ENCODE assay signal across 37 cellular contexts in genomic region chr16:71569621-71570020, GRCh38. TPM values are rescaled to one million over a fixed set of nuclear protein-coding genes. Genes with fewer than 3 reads are reported as not detected.
"Had no signal": no experiment of that assay in that cellular context is flagged by ENCODE, and none has a peak within 500 bp of the region (broad histone marks: within the 10 kb centered on the region; RNA-seq: fewer than 3 reads in every experiment).

No MANE protein-coding gene starts in this region.

- H3K27ac Mint-ChIP-seq: activated CD4-positive, alpha-beta memory T cell treated with anti-CD3 and anti-CD28 coated beads for 36 hours; activated naive CD4-positive, alpha-beta T cell treated with anti-CD3 and anti-CD28 coated beads, Interleukin-2, amount 10 ng/mL, durations not matched to agents 7 days and 5 days; activated naive CD8-positive, alpha-beta T cell treated with anti-CD3 and anti-CD28 coated beads, Interleukin-2, amount 10 ng/mL, durations not matched to agents 7 days and 5 days; activated T-cell treated with anti-CD3 and anti-CD28 coated beads, Interleukin-2, amount 50 U/mL, for 24 hours; immature natural killer cell; T-helper 1 cell treated with Interleukin-12 subunit alpha and Interleukin-12 subunit beta and Interleukin-4 antibody, amounts not matched to agents 30 μg/mL and 1 μg/mL, for 36 hours had no signal

- DNase-seq: activated CD4-positive, alpha-beta memory T cell treated with anti-CD3 and anti-CD28 coated beads for 36 hours; activated CD4-positive, alpha-beta T cell treated with anti-CD3 and anti-CD28 coated beads for 48 hours; activated CD8-positive, alpha-beta memory T cell treated with anti-CD3 and anti-CD28 coated beads, Interleukin-2, amount 50 U/mL, for 48 hours; activated gamma-delta T cell; activated naive CD4-positive, alpha-beta T cell treated with anti-CD3 and anti-CD28 coated beads, Interleukin-2, amount 10 ng/mL, durations not matched to agents 7 days and 5 days; activated naive CD8-positive, alpha-beta T cell treated with anti-CD3 and anti-CD28 coated beads, Interleukin-2, amount 10 ng/mL, durations not matched to agents 7 days and 5 days; activated T-cell treated with anti-CD3 and anti-CD28 coated beads, Interleukin-2, amount 50 U/mL, for 24 hours; cerebellar nuclear complex; dorsolateral prefrontal cortex; effector memory CD4-positive, alpha-beta T cell; erythroblast; hypothalamus; immature natural killer cell; kidney; left lung; naive thymus-derived CD8-positive, alpha-beta T cell; nucleus accumbens; pancreas; spleen; stimulated activated naive CD4-positive, alpha-beta T cell; SW 1271; T1000; tibial artery; WERI-Rb-1 had no signal

- H3K27ac ChIP-seq: ascending aorta, cardiac muscle cell, coronary artery, dorsolateral prefrontal cortex, gastroesophageal sphincter, left lung, pancreas, prostate gland, spleen, suprapubic skin, tibial artery, WERI-Rb-1 had no signal

- H3K36me3 Mint-ChIP-seq: activated CD4-positive, alpha-beta memory T cell treated with anti-CD3 and anti-CD28 coated beads for 36 hours; activated naive CD4-positive, alpha-beta T cell treated with anti-CD3 and anti-CD28 coated beads, Interleukin-2, amount 10 ng/mL, durations not matched to agents 7 days and 5 days; activated naive CD8-positive, alpha-beta T cell treated with anti-CD3 and anti-CD28 coated beads, Interleukin-2, amount 10 ng/mL, durations not matched to agents 7 days and 5 days; brain; immature natural killer cell; naive thymus-derived CD8-positive, alpha-beta T cell had no signal

- H3K9me3 ChIP-seq: ascending aorta, gastroesophageal sphincter, left lung, pancreas, prostate gland, spleen, suprapubic skin, tibial artery had no signal

- H3K9me3 Mint-ChIP-seq: activated CD4-positive, alpha-beta memory T cell treated with anti-CD3 and anti-CD28 coated beads for 36 hours; activated naive CD4-positive, alpha-beta T cell treated with anti-CD3 and anti-CD28 coated beads, Interleukin-2, amount 10 ng/mL, durations not matched to agents 7 days and 5 days; activated naive CD8-positive, alpha-beta T cell treated with anti-CD3 and anti-CD28 coated beads, Interleukin-2, amount 10 ng/mL, durations not matched to agents 7 days and 5 days; activated T-cell treated with anti-CD3 and anti-CD28 coated beads, Interleukin-2, amount 50 U/mL, for 24 hours; immature natural killer cell; naive thymus-derived CD8-positive, alpha-beta T cell; neural crest cell; T-helper 1 cell treated with Interleukin-12 subunit alpha and Interleukin-12 subunit beta and Interleukin-4 antibody, amounts not matched to agents 30 μg/mL and 1 μg/mL, for 36 hours had no signal

- H3K4me3 ChIP-seq: ascending aorta, cardiac muscle cell, coronary artery, dorsolateral prefrontal cortex, gastroesophageal sphincter, left lung, pancreas, prostate gland, spleen, suprapubic skin, tibial artery had no signal

- H3K27me3 ChIP-seq: ascending aorta, cardiac muscle cell, dorsolateral prefrontal cortex, gastroesophageal sphincter, left lung, pancreas, spleen, suprapubic skin, tibial artery had no signal

- H3K36me3 ChIP-seq: ascending aorta, cardiac muscle cell, gastroesophageal sphincter, left lung, pancreas, prostate gland, spleen, suprapubic skin, tibial artery, WERI-Rb-1 had no signal

- H3K4me1 ChIP-seq: ascending aorta, gastroesophageal sphincter, prostate gland had no signal

- ATAC-seq: activated CD4-positive, CD25-positive, alpha-beta regulatory T cell treated with anti-CD3 and anti-CD28 coated beads, Interleukin-2, amount 50 U/mL, for 24 hours; gastroesophageal sphincter; left lung; naive thymus-derived CD8-positive, alpha-beta T cell; pancreas had no signal

- H3K4me3 Mint-ChIP-seq: activated CD4-positive, alpha-beta memory T cell treated with anti-CD3 and anti-CD28 coated beads for 36 hours; activated naive CD4-positive, alpha-beta T cell treated with anti-CD3 and anti-CD28 coated beads, Interleukin-2, amount 10 ng/mL, durations not matched to agents 7 days and 5 days; activated naive CD8-positive, alpha-beta T cell treated with anti-CD3 and anti-CD28 coated beads, Interleukin-2, amount 10 ng/mL, durations not matched to agents 7 days and 5 days; activated T-cell treated with anti-CD3 and anti-CD28 coated beads, Interleukin-2, amount 50 U/mL, for 24 hours; brain; immature natural killer cell; naive thymus-derived CD8-positive, alpha-beta T cell; neural crest cell; T-helper 1 cell treated with Interleukin-12 subunit alpha and Interleukin-12 subunit beta and Interleukin-4 antibody, amounts not matched to agents 30 μg/mL and 1 μg/mL, for 36 hours had no signal

RNA-seq across cellular contexts. Expression of gene TAT, which starts 7.3 kb away (rescaled TPM):
- total RNA-seq: activated CD4-positive, alpha-beta memory T cell treated with anti-CD3 and anti-CD28 coated beads for 36 hours; activated naive CD8-positive, alpha-beta T cell treated with anti-CD3 and anti-CD28 coated beads, Interleukin-2, amount 10 ng/mL, durations not matched to agents 7 days and 5 days; cardiac muscle cell; fibroblast of lung; fibroblast of villous mesenchyme; gastroesophageal sphincter; kidney; lung microvascular endothelial cell; naive thymus-derived CD8-positive, alpha-beta T cell; neural crest cell had no signal
- polyA plus RNA-seq: fibroblast of lung; naive thymus-derived CD8-positive, alpha-beta T cell had no signal

RNA-seq across cellular contexts. Expression of gene CHST4, which starts 43.4 kb away (rescaled TPM):
- total RNA-seq: activated CD4-positive, alpha-beta memory T cell treated with anti-CD3 and anti-CD28 coated beads for 36 hours; activated naive CD8-positive, alpha-beta T cell treated with anti-CD3 and anti-CD28 coated beads, Interleukin-2, amount 10 ng/mL, durations not matched to agents 7 days and 5 days; ascending aorta; cardiac muscle cell; fibroblast of lung; fibroblast of villous mesenchyme; kidney; lung microvascular endothelial cell; naive thymus-derived CD8-positive, alpha-beta T cell; neural crest cell; spleen; suprapubic skin had no signal
- polyA plus RNA-seq: cardiac muscle cell; fibroblast of lung; immature natural killer cell; naive thymus-derived CD8-positive, alpha-beta T cell had no signal

RNA-seq across cellular contexts. Expression of gene MARVELD3, which starts 56.4 kb away (rescaled TPM):
- total RNA-seq: activated CD4-positive, alpha-beta memory T cell treated with anti-CD3 and anti-CD28 coated beads for 36 hours; activated naive CD8-positive, alpha-beta T cell treated with anti-CD3 and anti-CD28 coated beads, Interleukin-2, amount 10 ng/mL, durations not matched to agents 7 days and 5 days; ascending aorta; cardiac muscle cell; fibroblast of lung; fibroblast of villous mesenchyme; lung microvascular endothelial cell; naive thymus-derived CD8-positive, alpha-beta T cell; neural crest cell had no signal
- polyA plus RNA-seq: fibroblast of lung, immature natural killer cell had no signal
